Comparison of ENCODE assay signal across 13 cellular contexts in genomic region chr5:1948663-1949191, GRCh38.
DNase-seq lines count a peak whose midpoint lies in the region; ATAC-seq and TF ChIP-seq lines count a peak whose summit lies in the region.
"Had no signal": no experiment of that assay in that cellular context is flagged by ENCODE, and none has a peak within 500 bp of the region (broad histone marks: within the 10 kb centered on the region; RNA-seq: fewer than 3 reads in every experiment).

No MANE protein-coding gene starts in this region.

- H3K4me1 ChIP-seq in foreskin keratinocyte, result peaks cover 14% of the 10 kb centered on the region
- H3K4me1 ChIP-seq: Peyer's patch had no signal

- DNase-seq in NCI-H345 (lab: John Stamatoyannopoulos, UW) (peak; percentile 23), NCI-H345 treated with DMSO at 0.1 percent for 48 hours (lab: John Stamatoyannopoulos, UW; ENCODE audit: unreplicated experiment) (no peak), foreskin keratinocyte (peak; percentile 97 to 98), mesenteric fat pad (ENCODE audit: low spot score) (peak; percentile 86), retina (no peak)
- no peak for DNase-seq in stimulated activated CD4-positive, alpha-beta T cell treated with anti-CD3 and anti-CD28 coated beads, Interleukin-2, amount 100 ng/mL, for 24 hours
- DNase-seq in stimulated activated CD8-positive, alpha-beta memory T cell treated with anti-CD3 and anti-CD28 coated beads, Interleukin-4, amount 100 ng/mL, for 48 hours, result no peak
- DNase-seq in central memory CD4-positive, alpha-beta T cell, result no peak
- DNase-seq: 8988T; activated CD4-positive, alpha-beta T cell treated with anti-CD3 and anti-CD28 coated beads for 36 hours; caudate nucleus; Peyer's patch had no signal

- H3K27ac ChIP-seq in foreskin keratinocyte, result peak overlapping the region; percentile 99
- H3K27ac ChIP-seq: hepatocyte, Peyer's patch had no signal

- no peak for TF ChIP-seq CTCF in foreskin keratinocyte (conservative IDR thresholded peaks at IDR 0.05)

- H3K27me3 ChIP-seq in foreskin keratinocyte, result no peaks in the 10 kb centered on the region
- H3K27me3 ChIP-seq: Peyer's patch had no signal

- peak; percentile 88 for ATAC-seq in foreskin keratinocyte
- ATAC-seq: activated CD4-positive, alpha-beta T cell treated with anti-CD3 and anti-CD28 coated beads for 36 hours had no signal

Comparison
In these comparisons a context has a peak if more than half of its experiments do, and no peak if none do; other contexts are left out.
1. DNase-seq: peak in NCI-H345 (single experiment), foreskin keratinocyte (2 of 2) and mesenteric fat pad (single experiment); none in NCI-H345 treated with DMSO at 0.1 percent for 48 hours (single experiment), stimulated activated CD4-positive, alpha-beta T cell treated with anti-CD3 and anti-CD28 coated beads, Interleukin-2, amount 100 ng/mL, for 24 hours (0 of 2), stimulated activated CD8-positive, alpha-beta memory T cell treated with anti-CD3 and anti-CD28 coated beads, Interleukin-4, amount 100 ng/mL, for 48 hours (single experiment), retina (single experiment) and central memory CD4-positive, alpha-beta T cell (single experiment).